ENCODE assay signal across 24 cellular contexts in genomic region chr11:1674879-1675235, GRCh38. TPM values are rescaled to one million over a fixed set of nuclear protein-coding genes. Genes with fewer than 3 reads are reported as not detected.
DNase-seq lines count a peak whose midpoint lies in the region; ATAC-seq, FAIRE-seq and TF ChIP-seq lines count a peak whose summit lies in the region.
"Had no signal": no experiment of that assay in that cellular context is flagged by ENCODE, and none has a peak within 500 bp of the region (broad histone marks: within the 10 kb centered on the region; RNA-seq: fewer than 3 reads in every experiment).

No MANE protein-coding gene starts in this region.

- H3K27me3 ChIP-seq in H7 (ENCODE audit: control insufficient read depth, insufficient read depth, low read length) (no peaks in the 10 kb centered on the region; the same call in 1 of the 2 replicates), transverse colon (peaks cover 75% of the 10 kb centered on the region)

- H3K27ac ChIP-seq in kidney (ENCODE audit: low read depth in 2 of 2, low read length in 2 of 2) = no peak overlapping the region
- H3K27ac ChIP-seq in mesodermal cell (ENCODE audit: low read depth, low read length, severe bottlenecking) = peak overlapping the region; percentile 43
- no peak overlapping the region for H3K27ac ChIP-seq in transverse colon
- H3K27ac ChIP-seq: C4-2B, SJSA1 had no signal

- WGBS in mesodermal cell (ENCODE audit: insufficient coverage in 2 of 2), 2 experiments = 88 to 91% methylated on average over 5 to 9 of the region's 9 CpGs
- WGBS in transverse colon (ENCODE audit: low coverage in 1 of 2), 2 donors = 70 to 100% methylated on average over 1 to 9 of the region's 9 CpGs

- DNase-seq in H7 = peak; percentile 54
- DNase-seq in kidney = peak; percentile 49
- DNase-seq in sciatic nerve (ENCODE audit: low spot score) = no peak
- DNase-seq in DMS 273 treated with DMSO at 0.1 percent for 48 hours (lab: John Stamatoyannopoulos, UW) = no peak
- DNase-seq in chondrocyte (ENCODE audit: low spot score) = no peak
- no peak for DNase-seq in transverse colon
- no peak for DNase-seq in NCI-H1694 treated with DMSO at 0.1 percent for 48 hours (lab: John Stamatoyannopoulos, UW)
- DNase-seq: CD8-positive, alpha-beta memory T cell; DMS53; GDM1; KG1; NCI-H1092 treated with DMSO at 0.1 percent for 48 hours; NCI-H1436 treated with DMSO at 0.1 percent for 48 hours; NCI-H2029; NCI-H226; NCI-H510A treated with DMSO at 0.1 percent for 48 hours; NCI-H774; NK-92 treated with Interleukin-12 subunit alpha and Interleukin-12 subunit beta, amount 100 ng/mL, for 24 hours had no signal

- H3K9ac ChIP-seq in kidney (ENCODE audit: low read length in 2 of 2) = no peak overlapping the region

- no peak for TF ChIP-seq POLR2A in transverse colon (IDR thresholded peaks at IDR 0.05)

- H3K9me3 Mint-ChIP-seq in chondrocyte (ENCODE audit: low read depth) = no peaks in the 10 kb centered on the region
- H3K9me3 Mint-ChIP-seq: CD8-positive, alpha-beta memory T cell had no signal

- peak; percentile 55 for ATAC-seq in sciatic nerve

- intact Hi-C loops in kidney (cut with DNase I) (no loop called here), sciatic nerve (cut with DNase I) (no loop called here), transverse colon (cut with DNase I; ENCODE audit: low total_unique reads) (no loop called here)

- no peak for TF ChIP-seq CTCF in kidney (IDR thresholded peaks at IDR 0.05; ENCODE audit: borderline replicate concordance, extremely low read depth, insufficient read depth)
- TF ChIP-seq CTCF in chondrocyte (IDR thresholded peaks at IDR 0.05) = no peak
- TF ChIP-seq CTCF in transverse colon (IDR thresholded peaks at IDR 0.05) = no peak

- peaks cover 54% of the 10 kb centered on the region for H3K27me3 Mint-ChIP-seq in chondrocyte (ENCODE audit: low read depth)

- no peaks in the 10 kb centered on the region for H3K4me1 Mint-ChIP-seq in chondrocyte (ENCODE audit: low read depth)
- H3K4me1 Mint-ChIP-seq: CD8-positive, alpha-beta memory T cell had no signal

- H3K4me3 ChIP-seq in H7 (ENCODE audit: insufficient read depth, low read depth, low read length) (no peak overlapping the region), kidney (ENCODE audit: low read length in 2 of 2) (no peak overlapping the region), mesodermal cell (ENCODE audit: extremely low read depth, insufficient read depth, low read length, poor library complexity, severe bottlenecking) (no peak overlapping the region), transverse colon (no peak overlapping the region)
- H3K4me3 ChIP-seq: SJSA1 had no signal

- no peaks in the 10 kb centered on the region for H3K36me3 Mint-ChIP-seq in chondrocyte (ENCODE audit: low read depth)
- H3K36me3 Mint-ChIP-seq: CD8-positive, alpha-beta memory T cell had no signal

- no peak for FAIRE-seq in kidney (lab: Jason Lieb, UNC)
- FAIRE-seq: RCC 7860 had no signal

- H3K4me3 Mint-ChIP-seq in chondrocyte (ENCODE audit: unreplicated experiment) = no peak overlapping the region
- H3K4me3 Mint-ChIP-seq: CD8-positive, alpha-beta memory T cell had no signal

- no peak overlapping the region for H3K27ac Mint-ChIP-seq in chondrocyte (ENCODE audit: unreplicated experiment)

- H3K36me3 ChIP-seq in H7 (replicated peaks; ENCODE audit: control insufficient read depth, insufficient read depth, low read length) (no peaks in the 10 kb centered on the region), kidney (ENCODE audit: control insufficient read depth in 1 of 2, insufficient read depth in 2 of 2, low read length in 2 of 2) (no peaks in the 10 kb centered on the region), mesodermal cell (ENCODE audit: control insufficient read depth, insufficient read depth, low read length) (no peaks in the 10 kb centered on the region), transverse colon (no peaks in the 10 kb centered on the region)
- H3K36me3 ChIP-seq: SJSA1 had no signal

- TF ChIP-seq EP300 in transverse colon (IDR thresholded peaks at IDR 0.05; ENCODE audit: low read depth) = no peak

- in situ Hi-C loops in transverse colon (cut with MboI; ENCODE audit: low pct_ligation_motif_present in 1 of 4, low pct_unique_long_range_greater_than_20kb in 1 of 4, low sequenced_read_pairs in 3 of 4) = loop anchor here in 2 of 4 donors (25.0 kb wide), 1 partner anchor 487 kb away; the partner anchor contains the start of genes INS (in 2 of the 2) and TH (in 2 of the 2)

- H3K9me3 ChIP-seq in kidney (ENCODE audit: control insufficient read depth in 1 of 2, low read length in 2 of 2) = no peaks in the 10 kb centered on the region
- no peaks in the 10 kb centered on the region for H3K9me3 ChIP-seq in mesodermal cell (ENCODE audit: control insufficient read depth, low read length)
- no peaks in the 10 kb centered on the region for H3K9me3 ChIP-seq in transverse colon
- H3K9me3 ChIP-seq: SJSA1 had no signal

- H3K4me1 ChIP-seq in kidney (ENCODE audit: control insufficient read depth in 1 of 2, insufficient read depth in 1 of 2, low read depth in 1 of 2, low read length in 2 of 2) = no peaks in the 10 kb centered on the region
- H3K4me1 ChIP-seq in mesodermal cell (ENCODE audit: control insufficient read depth, insufficient read depth, low read length, poor library complexity, severe bottlenecking) = no peaks in the 10 kb centered on the region
- H3K4me1 ChIP-seq in transverse colon = no peaks in the 10 kb centered on the region
- H3K4me1 ChIP-seq: SJSA1 had no signal

RNA-seq across cellular contexts. Expression of gene KRTAP5-6, which starts 22.1 kb away (rescaled TPM):
- not detected in 2 replicates for total RNA-seq in H7 (2014; rRNA removed; shearing (Covaris generic))
- total RNA-seq in kidney (not detected), sciatic nerve (not detected), chondrocyte (not detected in 3 replicates), transverse colon (not detected)
- polyA plus RNA-seq in kidney (ENCODE audit: insufficient read depth, low read depth, low replicate concordance) = not detected
- not detected for polyA plus RNA-seq in mesodermal cell (2013, experiment 1 of 2)
- polyA plus RNA-seq in mesodermal cell (2013, experiment 2 of 2) = not detected
- total RNA-seq: A172; CD8-positive, alpha-beta memory T cell; HT1080; SJSA1 had no signal
- polyA plus RNA-seq: CD8-positive, alpha-beta memory T cell had no signal

RNA-seq across cellular contexts. Expression of gene KRTAP5-5, which starts 45.3 kb away (rescaled TPM):
- not detected in 2 replicates for total RNA-seq in H7 (2014; rRNA removed; shearing (Covaris generic))
- not detected for total RNA-seq in kidney
- not detected for polyA plus RNA-seq in kidney (ENCODE audit: insufficient read depth, low read depth, low replicate concordance)
- not detected for polyA plus RNA-seq in mesodermal cell (2013, experiment 1 of 2)
- not detected for polyA plus RNA-seq in mesodermal cell (2013, experiment 2 of 2)
- total RNA-seq in sciatic nerve = not detected
- not detected in 3 replicates for total RNA-seq in chondrocyte
- total RNA-seq in transverse colon = not detected
- total RNA-seq: A172; CD8-positive, alpha-beta memory T cell; HT1080; SJSA1 had no signal
- polyA plus RNA-seq: CD8-positive, alpha-beta memory T cell had no signal

RNA-seq across cellular contexts. Expression of gene KRTAP5-4, which starts 52.9 kb away (rescaled TPM):
- total RNA-seq in H7 (2014; rRNA removed; shearing (Covaris generic)) = not detected in 2 replicates
- total RNA-seq in kidney (not detected), sciatic nerve (not detected), chondrocyte (not detected in 3 replicates), transverse colon (not detected)
- polyA plus RNA-seq in kidney (ENCODE audit: insufficient read depth, low read depth, low replicate concordance) = not detected
- not detected for polyA plus RNA-seq in mesodermal cell (2013, experiment 1 of 2)
- polyA plus RNA-seq in mesodermal cell (2013, experiment 2 of 2) = not detected
- total RNA-seq: A172; CD8-positive, alpha-beta memory T cell; HT1080; SJSA1 had no signal
- polyA plus RNA-seq: CD8-positive, alpha-beta memory T cell had no signal

Comparison
In these comparisons a context has a peak if more than half of its experiments do, and no peak if none do; other contexts are left out.
1. DNase-seq: peak in H7 (single experiment) and kidney (single experiment); none in sciatic nerve (single experiment), DMS 273 treated with DMSO at 0.1 percent for 48 hours (single experiment), chondrocyte (single experiment), transverse colon (single experiment) and NCI-H1694 treated with DMSO at 0.1 percent for 48 hours (single experiment).